8 cellular contexts compared by ENCODE assay signal in the genomic region with DNA sequence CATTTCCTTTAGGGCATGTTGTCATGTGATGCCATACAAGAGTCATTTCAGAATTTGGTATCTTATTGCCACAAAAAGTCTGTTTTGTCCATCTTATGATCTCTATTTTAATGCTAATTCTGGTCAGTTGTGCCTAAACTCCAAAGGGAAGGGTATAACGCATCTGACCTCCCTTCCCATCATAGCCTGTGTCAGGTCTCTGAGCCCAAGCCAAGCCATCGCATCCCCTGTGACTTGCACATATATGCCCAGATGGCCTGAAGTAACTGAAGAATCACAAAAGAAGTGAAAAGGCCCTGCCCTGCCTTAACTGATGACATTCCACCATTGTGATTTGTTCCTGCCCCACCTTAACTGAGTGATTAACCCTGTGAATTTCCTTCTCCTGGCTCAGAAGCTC. TPM values are rescaled to one million over a fixed set of nuclear protein-coding genes. Genes with fewer than 3 reads are reported as not detected.
DNase-seq lines count a peak whose midpoint lies in the region; ATAC-seq and TF ChIP-seq lines count a peak whose summit lies in the region.
"Not testable (repeated sequence)": the region's sequence is repeated elsewhere in the genome, so short reads cannot be mapped to it uniquely, and the experiment has no call there.

No MANE protein-coding gene starts in this region.

- not testable (repeated sequence) for H3K27me3 Mint-ChIP-seq in H9 (ENCODE audit: low read depth)

- H3K4me2 ChIP-seq in H9 (ENCODE audit: insufficient read depth, insufficient read length, low read length) = not testable (repeated sequence)

- H4K91ac ChIP-seq in H9 (ENCODE audit: insufficient read length, low read depth, low read length) = not testable (repeated sequence)

- not testable (repeated sequence) for TF ChIP-seq CTCF in H9 (conservative IDR thresholded peaks at IDR 0.05); colonic mucosa (IDR thresholded peaks at IDR 0.05); mucosa of descending colon (IDR thresholded peaks at IDR 0.05); transverse colon (IDR thresholded peaks at IDR 0.05)

- not testable (repeated sequence) for H4K5ac ChIP-seq in H9 (ENCODE audit: insufficient read length, low read depth, low read length)

- H3K4ac ChIP-seq in H9 (ENCODE audit: low read depth, low read length) = not testable (repeated sequence)

- H3K79me2 ChIP-seq in H9 (ENCODE audit: insufficient read depth, low read length) = not testable (repeated sequence)

- not testable (repeated sequence) for H3K79me1 ChIP-seq in H9 (ENCODE audit: insufficient read depth, low read depth, low read length, poor library complexity, severe bottlenecking)

- not testable (repeated sequence) for H2BK120ac ChIP-seq in H9 (ENCODE audit: low read depth, low read length, poor library complexity, severe bottlenecking)

- not testable (repeated sequence) for H2AK5ac ChIP-seq in H9 (ENCODE audit: insufficient read length, low read length)

- not testable (repeated sequence) for H2BK12ac ChIP-seq in H9 (ENCODE audit: insufficient read length, low read depth, low read length)

- H3K36me3 ChIP-seq in HUES6 (ENCODE audit: control insufficient read depth, insufficient read depth, low read length) = peaks cover 11% of the 10 kb centered on the region; the same call in 1 of the 2 replicates
- not testable (repeated sequence) for H3K36me3 ChIP-seq in NT2/D1 (ENCODE audit: insufficient read depth, insufficient read length, low read length); colonic mucosa; iPS-20b (ENCODE audit: insufficient read depth, low read depth, low read length); mucosa of descending colon (ENCODE audit: low read depth); transverse colon

- H4K20me1 ChIP-seq in H9 (ENCODE audit: control insufficient read depth, insufficient read depth, insufficient read length) = not testable (repeated sequence)

- peak overlapping the region; percentile 36; the same call in 1 of the 2 replicates for H3K4me3 ChIP-seq in HUES6 (ENCODE audit: low read depth, low read length)
- not testable (repeated sequence) for H3K4me3 ChIP-seq in NT2/D1 (ENCODE audit: insufficient read length, low read depth); colonic mucosa; mucosa of descending colon; transverse colon
- peak overlapping the region; percentile 17; the same call in 1 of the 2 replicates for H3K4me3 ChIP-seq in iPS-20b (ENCODE audit: low read length)

- not testable (repeated sequence) for H3K23ac ChIP-seq in H9 (ENCODE audit: insufficient read length, low read depth, low read length)

- H3T11ph ChIP-seq in H9 (ENCODE audit: low read length) = not testable (repeated sequence)

- not testable (repeated sequence) for H3K56ac ChIP-seq in H9 (ENCODE audit: insufficient read length, low read depth, low read length)

- H3K9ac ChIP-seq in H9 (ENCODE audit: extremely low read depth, insufficient read length, low read length); NT2/D1 (ENCODE audit: insufficient read length, low read depth); colonic mucosa (ENCODE audit: low read depth in 2 of 2, low read length in 2 of 2); iPS-20b (ENCODE audit: low read depth, low read length): not testable (repeated sequence)
- peak overlapping the region; percentile 70 for H3K9ac ChIP-seq in HUES6 (ENCODE audit: low read length)

- H3K27ac Mint-ChIP-seq in H9 = peak overlapping the region; percentile 88 to 94 (median 91)

- intact Hi-C loops in colonic mucosa (cut with DNase I); mucosa of descending colon (cut with DNase I, micrococcal nuclease); transverse colon (cut with DNase I; ENCODE audit: low total_unique reads): not testable (repeated sequence)

- not testable (repeated sequence) for H2BK20ac ChIP-seq in H9 (ENCODE audit: low read depth, low read length, poor library complexity, severe bottlenecking)

- H3K14ac ChIP-seq in H9 (ENCODE audit: insufficient read depth, low read length) = not testable (repeated sequence)

- in situ Hi-C loops in transverse colon (cut with MboI; ENCODE audit: low pct_ligation_motif_present in 1 of 4, low pct_unique_long_range_greater_than_20kb in 1 of 4, low sequenced_read_pairs in 3 of 4) = not testable (repeated sequence)

- H3K23me2 ChIP-seq in H9 (ENCODE audit: insufficient read length, low read depth, low read length, poor library complexity, severe bottlenecking) = not testable (repeated sequence)

- H3K4me1 ChIP-seq in H9 (ENCODE audit: insufficient read depth, low read length); NT2/D1 (ENCODE audit: insufficient read depth, insufficient read length); colonic mucosa; iPS-20b (ENCODE audit: insufficient read depth, low read length); mucosa of descending colon (ENCODE audit: low read depth): not testable (repeated sequence)
- H3K4me1 ChIP-seq in HUES6 (ENCODE audit: control insufficient read depth, insufficient read depth, low read length) (peaks cover 12% of the 10 kb centered on the region; the same call in 1 of the 2 replicates), transverse colon (peaks cover 0 to 16% (median 8%) of the 10 kb centered on the region in 4 donors)

- H3K4me1 Mint-ChIP-seq in H9 = peaks cover 19 to 29% of the 10 kb centered on the region in 2 experiments

- WGBS in H9 (ENCODE audit: extremely low coverage, insufficient read length, low lambda C conversion rate) = no CpG with 5 or more reads among the region's 2 CpGs
- WGBS in transverse colon (ENCODE audit: low coverage in 1 of 2), 2 donors = 57 to 64% methylated on average over 1 to 2 of the region's 2 CpGs

- TF ChIP-seq EP300 in transverse colon (IDR thresholded peaks at IDR 0.05; ENCODE audit: low read depth) = not testable (repeated sequence)

- peaks cover 23 to 28% (median 28%) of the 10 kb centered on the region in 3 experiments for H3K36me3 Mint-ChIP-seq in H9 (ENCODE audit: insufficient read depth in 1 of 3, low read depth in 3 of 3)

- ATAC-seq in mucosa of descending colon = peak; percentile 52

- not testable (repeated sequence) for H4K8ac ChIP-seq in H9 (replicated peaks; ENCODE audit: insufficient read length, low read depth, low read length)

- H2AFZ ChIP-seq in H9 (ENCODE audit: low read length) = not testable (repeated sequence)

- H3K9me3 ChIP-seq in H9 (ENCODE audit: control insufficient read depth, low read depth, low read length) (peaks cover 12% of the 10 kb centered on the region), HUES6 (ENCODE audit: control insufficient read depth, insufficient read depth, low read depth, low read length) (peaks cover 25% of the 10 kb centered on the region), NT2/D1 (ENCODE audit: insufficient read depth, low read length) (peaks cover 50% of the 10 kb centered on the region), iPS-20b (ENCODE audit: insufficient read depth, low read depth, low read length) (peaks cover 23% of the 10 kb centered on the region)
- not testable (repeated sequence) for H3K9me3 ChIP-seq in colonic mucosa, mucosa of descending colon, transverse colon

- not testable (repeated sequence) for DNase-seq in H9; colonic mucosa; epithelial cell of prostate (ENCODE audit: low read depth, low spot score); mucosa of descending colon; transverse colon
- DNase-seq in NT2/D1 (ENCODE audit: low read depth, low spot score) = peak; percentile 23

- not testable (repeated sequence) for H2BK5ac ChIP-seq in H9 (ENCODE audit: insufficient read length, low read length)

- H3K4me3 Mint-ChIP-seq in H9 = peak overlapping the region in 1 of 2 experiments; percentile 62; a peak in 1 of 5 replicates

- not testable (repeated sequence) for H2BK15ac ChIP-seq in H9 (ENCODE audit: low read depth, low read length)

- not testable (repeated sequence) for H3K27me3 ChIP-seq in H9 (ENCODE audit: insufficient read depth, low read length); HUES6 (ENCODE audit: control insufficient read depth, insufficient read depth, low read length); NT2/D1 (ENCODE audit: insufficient read depth, insufficient read length); colonic mucosa; iPS-20b (ENCODE audit: insufficient read depth, low read length); transverse colon

- H3K18ac ChIP-seq in H9 (ENCODE audit: insufficient read length, low read depth, low read length) = not testable (repeated sequence)

- H3K27ac ChIP-seq in H9 (ENCODE audit: insufficient read length, low read depth, low read length); iPS-20b (ENCODE audit: low read length): not testable (repeated sequence)
- peak overlapping the region; percentile 68; the same call in 1 of the 2 replicates for H3K27ac ChIP-seq in HUES6 (ENCODE audit: low read depth, low read length)
- H3K27ac ChIP-seq in colonic mucosa = peak overlapping the region; percentile 61
- H3K27ac ChIP-seq in epithelial cell of prostate = peak overlapping the region; percentile 56
- peak overlapping the region; percentile 4 to 70 (median 56) for H3K27ac ChIP-seq in transverse colon

- H3K9me3 Mint-ChIP-seq in H9 = peaks cover 16 to 46% of the 10 kb centered on the region in 2 experiments

- TF ChIP-seq POLR2A in transverse colon (IDR thresholded peaks at IDR 0.05) = not testable (repeated sequence)

RNA-seq across cellular contexts. Expression of a gene that starts 41.3 kb away (rescaled TPM):
- total RNA-seq in H9 (2021) = 35.7 and 42.2 TPM in 2 replicates
- 10 to 100 TPM; 42.0 to 53.8 TPM for total RNA-seq in colonic mucosa
- total RNA-seq in mucosa of descending colon = 10 to 100 TPM; 38.0 to 46.2 (median 38.1) TPM
- total RNA-seq in transverse colon = 10 to 100 TPM; 14.3 to 43.3 (median 29.2) TPM
